1 cellular context compared by ENCODE assay signal in the genomic region with DNA sequence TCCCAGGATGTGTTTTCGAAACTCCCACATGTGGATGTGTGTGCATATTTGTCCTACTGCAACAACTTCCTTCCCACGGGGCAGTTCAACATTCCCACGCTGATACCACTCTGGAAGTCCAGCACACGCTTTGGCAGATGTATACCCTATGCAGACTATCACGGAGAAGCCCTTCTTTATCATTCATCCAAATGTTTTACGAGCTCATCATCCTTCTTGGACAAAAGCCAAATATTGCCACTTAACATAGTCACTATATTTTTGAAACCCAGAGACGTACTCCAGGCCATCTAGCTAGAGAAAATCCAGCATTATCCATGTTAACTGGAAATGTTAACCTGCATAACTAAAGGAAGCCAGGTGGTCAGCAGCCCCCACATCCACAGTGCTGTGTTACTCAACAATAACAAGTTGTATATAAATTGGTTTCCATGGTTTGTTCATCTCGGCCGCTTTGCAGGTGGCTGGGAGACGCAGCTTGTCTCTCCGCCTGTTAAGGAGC.
TF ChIP-seq lines count a peak whose summit lies in the region.

No MANE protein-coding gene starts in this region.

TF ChIP-seq in A549, 52 proteins besides CTCF, POLR2A, EP300 and RAD21 (continued from another document):
- TF ChIP-seq, protein P1, sequence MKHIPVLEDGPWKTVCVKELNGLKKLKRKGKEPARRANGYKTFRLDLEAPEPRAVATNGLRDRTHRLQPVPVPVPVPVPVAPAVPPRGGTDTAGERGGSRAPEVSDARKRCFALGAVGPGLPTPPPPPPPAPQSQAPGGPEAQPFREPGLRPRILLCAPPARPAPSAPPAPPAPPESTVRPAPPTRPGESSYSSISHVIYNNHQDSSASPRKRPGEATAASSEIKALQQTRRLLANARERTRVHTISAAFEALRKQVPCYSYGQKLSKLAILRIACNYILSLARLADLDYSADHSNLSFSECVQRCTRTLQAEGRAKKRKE (CRISPR knock-in tag; IDR thresholded peaks at IDR 0.05; ENCODE audit: low read depth), result no peak
- TF ChIP-seq FOSL2 (IDR thresholded peaks at IDR 0.05) (no peak), FOSL2 (CRISPR knock-in tag; IDR thresholded peaks at IDR 0.05) (no peak), CHD2 (IDR thresholded peaks at IDR 0.05; ENCODE audit: low read length, partially characterized antibody) (no peak), RNF2 (IDR thresholded peaks at IDR 0.05; ENCODE audit: borderline replicate concordance, low read depth) (no peak), BHLHE40 (IDR thresholded peaks at IDR 0.05; ENCODE audit: low read depth, low read length) (no peak), MAZ (IDR thresholded peaks at IDR 0.05; ENCODE audit: borderline replicate concordance, low read depth, low read length) (no peak), CEBPB (IDR thresholded peaks at IDR 0.05) (no peak), RCOR1 (IDR thresholded peaks at IDR 0.05; ENCODE audit: low read depth, low read length) (no peak), HOXA7 (CRISPR knock-in tag; IDR thresholded peaks at IDR 0.05) (no peak), ESRRA (IDR thresholded peaks at IDR 0.05; ENCODE audit: borderline replicate concordance, low read length) (no peak)
- TF ChIP-seq, protein P2, sequence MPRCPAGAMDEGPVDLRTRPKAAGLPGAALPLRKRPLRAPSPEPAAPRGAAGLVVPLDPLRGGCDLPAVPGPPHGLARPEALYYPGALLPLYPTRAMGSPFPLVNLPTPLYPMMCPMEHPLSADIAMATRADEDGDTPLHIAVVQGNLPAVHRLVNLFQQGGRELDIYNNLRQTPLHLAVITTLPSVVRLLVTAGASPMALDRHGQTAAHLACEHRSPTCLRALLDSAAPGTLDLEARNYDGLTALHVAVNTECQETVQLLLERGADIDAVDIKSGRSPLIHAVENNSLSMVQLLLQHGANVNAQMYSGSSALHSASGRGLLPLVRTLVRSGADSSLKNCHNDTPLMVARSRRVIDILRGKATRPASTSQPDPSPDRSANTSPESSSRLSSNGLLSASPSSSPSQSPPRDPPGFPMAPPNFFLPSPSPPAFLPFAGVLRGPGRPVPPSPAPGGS (IDR thresholded peaks at IDR 0.05), result no peak
- TF ChIP-seq, protein P3, sequence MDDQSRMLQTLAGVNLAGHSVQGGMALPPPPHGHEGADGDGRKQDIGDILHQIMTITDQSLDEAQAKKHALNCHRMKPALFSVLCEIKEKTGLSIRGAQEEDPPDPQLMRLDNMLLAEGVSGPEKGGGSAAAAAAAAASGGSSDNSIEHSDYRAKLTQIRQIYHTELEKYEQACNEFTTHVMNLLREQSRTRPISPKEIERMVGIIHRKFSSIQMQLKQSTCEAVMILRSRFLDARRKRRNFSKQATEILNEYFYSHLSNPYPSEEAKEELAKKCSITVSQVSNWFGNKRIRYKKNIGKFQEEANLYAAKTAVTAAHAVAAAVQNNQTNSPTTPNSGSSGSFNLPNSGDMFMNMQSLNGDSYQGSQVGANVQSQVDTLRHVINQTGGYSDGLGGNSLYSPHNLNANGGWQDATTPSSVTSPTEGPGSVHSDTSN (IDR thresholded peaks at IDR 0.05), result no peak
